8 cellular contexts compared by ENCODE assay signal in genomic region chr14:22556021-22556989, GRCh38. TPM values are rescaled to one million over a fixed set of nuclear protein-coding genes. Genes with fewer than 3 reads are reported as not detected.
DNase-seq lines count a peak whose midpoint lies in the region; ATAC-seq and TF ChIP-seq lines count a peak whose summit lies in the region.

No MANE protein-coding gene starts in this region.

- H3K4me1 ChIP-seq in Karpas-422 (ENCODE audit: low read length): peaks cover 38% of the 10 kb centered on the region

- peak; percentile 72 for DNase-seq in EH (ENCODE audit: low read depth)
- peak; percentile 96 for DNase-seq in Karpas-422
- peak; percentile 100 for DNase-seq in activated CD4-positive, alpha-beta T cell treated with anti-CD3 and anti-CD28 coated beads, Interleukin-2, amount 10 ng/mL, durations not matched to agents 7 days and 5 days
- peak in 1 of 10 donors; percentile 15 for DNase-seq in dorsolateral prefrontal cortex
- peak; percentile 86 to 100 (median 98) for DNase-seq in naive thymus-derived CD8-positive, alpha-beta T cell
- DNase-seq in stimulated activated naive CD8-positive, alpha-beta T cell treated with anti-CD3 and anti-CD28 coated beads, Interleukin-15, amount 100 ng/mL, for 72 hours: peak; percentile 96 to 98
- no peak for DNase-seq in NCI-H748 (lab: John Stamatoyannopoulos, UW; ENCODE audit: unreplicated experiment)

- no peaks in the 10 kb centered on the region for H3K9me3 Mint-ChIP-seq in activated CD4-positive, alpha-beta T cell treated with anti-CD3 and anti-CD28 coated beads, Interleukin-2, amount 10 ng/mL, durations not matched to agents 7 days and 5 days
- peaks cover 0 to 4% (median 0%) of the 10 kb centered on the region in 9 donors for H3K9me3 Mint-ChIP-seq in naive thymus-derived CD8-positive, alpha-beta T cell
- no peaks in the 10 kb centered on the region for H3K9me3 Mint-ChIP-seq in stimulated activated naive CD8-positive, alpha-beta T cell treated with anti-CD3 and anti-CD28 coated beads, Interleukin-15, amount 100 ng/mL, for 72 hours

- H3K36me3 ChIP-seq in Karpas-422 (ENCODE audit: insufficient read depth, low read length): no peaks in the 10 kb centered on the region

- H3K27ac ChIP-seq in Karpas-422 (ENCODE audit: low read length): peak overlapping the region; percentile 81
- peak overlapping the region in 37 of 59 donors; percentile 5 to 82 (median 55) for H3K27ac ChIP-seq in dorsolateral prefrontal cortex

- peak overlapping the region; percentile 94 for H3K27ac Mint-ChIP-seq in activated CD4-positive, alpha-beta T cell treated with anti-CD3 and anti-CD28 coated beads, Interleukin-2, amount 10 ng/mL, durations not matched to agents 7 days and 5 days
- H3K27ac Mint-ChIP-seq in naive thymus-derived CD8-positive, alpha-beta T cell: peak overlapping the region; percentile 96 to 100 (median 99)
- peak overlapping the region; percentile 92 to 100 for H3K27ac Mint-ChIP-seq in stimulated activated naive CD8-positive, alpha-beta T cell treated with anti-CD3 and anti-CD28 coated beads, Interleukin-15, amount 100 ng/mL, for 72 hours

- H4K20me1 ChIP-seq in Karpas-422 (ENCODE audit: insufficient read depth, low read depth, low read length): no peaks in the 10 kb centered on the region

- intact Hi-C loops in dorsolateral prefrontal cortex (cut with DNase I): loop anchor here (5.0 to 10.0 kb wide), 5 partner anchors 169 to 498 kb away; partner anchors contain the start of gene CDH24 (in 1 of the 2)

- TF ChIP-seq CTCF in dorsolateral prefrontal cortex (IDR thresholded peaks at IDR 0.05 in 54 of 56, conservative IDR thresholded peaks at IDR 0.05 in 2 of 56; ENCODE audit: low read depth in 1 of 56, partially characterized antibody in 56 of 56): no peak

- POLR2A ChIA-PET in activated CD4-positive, alpha-beta T cell treated with anti-CD3 and anti-CD28 coated beads, Interleukin-2, amount 10 ng/mL, durations not matched to agents 7 days and 5 days (lab: Charles Lee): interaction anchor here (0.5 to 2.0 kb wide), 19 partner anchors 10 to 737 kb away, joined by 3 to 10 read pairs (median 4); no protein-coding TSS in a partner anchor
- POLR2A ChIA-PET in naive thymus-derived CD8-positive, alpha-beta T cell (lab: Charles Lee): interaction anchor here (0.6 to 13.3 kb wide), 69 partner anchors 10 to 915 kb away, joined by 3 to 879 read pairs (median 4); partner anchors contain the start of genes ABHD4, ACIN1, C14orf119 and DAD1

- CTCF ChIA-PET in activated CD4-positive, alpha-beta T cell treated with anti-CD3 and anti-CD28 coated beads, Interleukin-2, amount 10 ng/mL, durations not matched to agents 7 days and 5 days (lab: Charles Lee): interaction anchor here (0.5 to 8.7 kb wide), 73 partner anchors 10 to 807 kb away, joined by 3 to 335 read pairs (median 4); partner anchors contain the start of genes AJUBA, DAD1, LRP10 and OXA1L

- peak overlapping the region; percentile 67 for H3K4me3 ChIP-seq in Karpas-422 (ENCODE audit: low read length)
- peak overlapping the region in 52 of 59 donors; percentile 3 to 66 (median 46) for H3K4me3 ChIP-seq in dorsolateral prefrontal cortex

- H3K79me2 ChIP-seq in Karpas-422 (ENCODE audit: low read length): no peaks in the 10 kb centered on the region

- peak overlapping the region; percentile 93 for H2AFZ ChIP-seq in Karpas-422 (ENCODE audit: low read length)

- peak; percentile 76 for ATAC-seq in GM21786 (IDR thresholded peaks at IDR 0.05; ENCODE audit: unreplicated experiment)
- peak; percentile 63 to 78 for ATAC-seq in naive thymus-derived CD8-positive, alpha-beta T cell
- peak; percentile 82 for ATAC-seq in stimulated activated naive CD8-positive, alpha-beta T cell treated with anti-CD3 and anti-CD28 coated beads, Interleukin-15, amount 100 ng/mL, for 72 hours

- H3K4me1 Mint-ChIP-seq in activated CD4-positive, alpha-beta T cell treated with anti-CD3 and anti-CD28 coated beads, Interleukin-2, amount 10 ng/mL, durations not matched to agents 7 days and 5 days: peaks cover 86% of the 10 kb centered on the region
- H3K4me1 Mint-ChIP-seq in naive thymus-derived CD8-positive, alpha-beta T cell: peaks cover 52 to 95% (median 90%) of the 10 kb centered on the region in 4 donors
- H3K4me1 Mint-ChIP-seq in stimulated activated naive CD8-positive, alpha-beta T cell treated with anti-CD3 and anti-CD28 coated beads, Interleukin-15, amount 100 ng/mL, for 72 hours: peaks cover 98% of the 10 kb centered on the region

- H3K4me3 Mint-ChIP-seq in activated CD4-positive, alpha-beta T cell treated with anti-CD3 and anti-CD28 coated beads, Interleukin-2, amount 10 ng/mL, durations not matched to agents 7 days and 5 days: peak overlapping the region; percentile 75
- H3K4me3 Mint-ChIP-seq in naive thymus-derived CD8-positive, alpha-beta T cell: peak overlapping the region; percentile 61 to 97 (median 80)
- H3K4me3 Mint-ChIP-seq in stimulated activated naive CD8-positive, alpha-beta T cell treated with anti-CD3 and anti-CD28 coated beads, Interleukin-15, amount 100 ng/mL, for 72 hours: peak overlapping the region; percentile 92 to 94

- peaks cover 2% of the 10 kb centered on the region for H3K27me3 Mint-ChIP-seq in activated CD4-positive, alpha-beta T cell treated with anti-CD3 and anti-CD28 coated beads, Interleukin-2, amount 10 ng/mL, durations not matched to agents 7 days and 5 days
- H3K27me3 Mint-ChIP-seq in naive thymus-derived CD8-positive, alpha-beta T cell: peaks cover 0 to 4% (median 0%) of the 10 kb centered on the region in 5 donors
- H3K27me3 Mint-ChIP-seq in stimulated activated naive CD8-positive, alpha-beta T cell treated with anti-CD3 and anti-CD28 coated beads, Interleukin-15, amount 100 ng/mL, for 72 hours: no peaks in the 10 kb centered on the region

- H3K36me3 Mint-ChIP-seq in activated CD4-positive, alpha-beta T cell treated with anti-CD3 and anti-CD28 coated beads, Interleukin-2, amount 10 ng/mL, durations not matched to agents 7 days and 5 days (ENCODE audit: low read depth): peaks cover 48% of the 10 kb centered on the region
- peaks cover 4 to 21% (median 17%) of the 10 kb centered on the region in 3 donors for H3K36me3 Mint-ChIP-seq in naive thymus-derived CD8-positive, alpha-beta T cell

- no peaks in the 10 kb centered on the region for H3K9me2 ChIP-seq in Karpas-422 (replicated peaks; ENCODE audit: insufficient read depth, low read length)

- no peaks in the 10 kb centered on the region for H3K9me3 ChIP-seq in Karpas-422 (ENCODE audit: low read length)

- peak overlapping the region; percentile 84 for H3K4me2 ChIP-seq in Karpas-422 (ENCODE audit: low read depth, low read length, poor library complexity, severe bottlenecking)

- peak overlapping the region; percentile 79 for H3K9ac ChIP-seq in Karpas-422 (ENCODE audit: low read length)

- no peaks in the 10 kb centered on the region for H3K27me3 ChIP-seq in Karpas-422 (ENCODE audit: low read length)
- H3K27me3 ChIP-seq in dorsolateral prefrontal cortex: no peaks in the 10 kb centered on the region

RNA-seq across cellular contexts. Expression of gene DAD1, which starts 32.7 kb away (rescaled TPM):
- 163 and 459 TPM in 2 replicates for total RNA-seq in Karpas-422 (2014; rRNA removed; shearing (Covaris generic); ENCODE audit: low replicate concordance)
- 100 to 1,000 TPM; 169 to 233 TPM for total RNA-seq in activated CD4-positive, alpha-beta T cell treated with anti-CD3 and anti-CD28 coated beads, Interleukin-2, amount 10 ng/mL, durations not matched to agents 7 days and 5 days
- total RNA-seq in dorsolateral prefrontal cortex: 100 to 1,000 TPM in 92 of 120 experiments, 10 to 100 TPM in 28; 71.6 to 171 (median 110) TPM
- 100 to 1,000 TPM; 120 to 122 TPM for total RNA-seq in naive thymus-derived CD8-positive, alpha-beta T cell
- polyA plus RNA-seq in naive thymus-derived CD8-positive, alpha-beta T cell: 100 to 1,000 TPM; 610 to 660 (median 642) TPM

RNA-seq across cellular contexts. Expression of gene ABHD4, which starts 41.8 kb away (rescaled TPM):
- total RNA-seq in Karpas-422 (2014; rRNA removed; shearing (Covaris generic); ENCODE audit: low replicate concordance): 3.8 and 6.1 TPM in 2 replicates
- total RNA-seq in activated CD4-positive, alpha-beta T cell treated with anti-CD3 and anti-CD28 coated beads, Interleukin-2, amount 10 ng/mL, durations not matched to agents 7 days and 5 days: 10 to 100 TPM in 1 of 2 experiments, 1 to 10 TPM in 1; 8.3 to 10.4 TPM
- 10 to 100 TPM in 119 of 120 experiments, 1 to 10 TPM in 1; 9.7 to 36.9 (median 19.7) TPM for total RNA-seq in dorsolateral prefrontal cortex
- total RNA-seq in naive thymus-derived CD8-positive, alpha-beta T cell: 10 to 100 TPM; 22.2 to 22.6 TPM
- 10 to 100 TPM in 2 of 3 donors, 1 to 10 TPM in 1; 8.7 to 11.9 (median 11.1) TPM for polyA plus RNA-seq in naive thymus-derived CD8-positive, alpha-beta T cell
